Comparison of ENCODE assay signal across 8 cellular contexts in genomic region chr14:70018713-70019201, GRCh38.
DNase-seq lines count a peak whose midpoint lies in the region; ATAC-seq and TF ChIP-seq lines count a peak whose summit lies in the region.

No MANE protein-coding gene starts in this region.

- H3K4me1 ChIP-seq in gastroesophageal sphincter: peaks cover 0 to 17% (median 7%) of the 10 kb centered on the region in 3 donors
- H3K4me1 ChIP-seq in skeletal muscle tissue (ENCODE audit: control insufficient read depth in 3 of 3, insufficient read depth in 3 of 3, low read length in 3 of 3): peaks cover 10 to 18% (median 13%) of the 10 kb centered on the region in 3 donors

- peak overlapping the region in 2 of 3 donors; percentile 47 to 62 for H3K9ac ChIP-seq in skeletal muscle tissue (ENCODE audit: low read depth in 1 of 3, low read length in 3 of 3)

- no peak for TF ChIP-seq EP300 in gastroesophageal sphincter (IDR thresholded peaks at IDR 0.05)

- ATAC-seq in gastroesophageal sphincter (peak; percentile 67), GM18519 (IDR thresholded peaks at IDR 0.05; ENCODE audit: low FRiP score, unreplicated experiment) (no peak)

- H3K27me3 ChIP-seq in gastroesophageal sphincter (no peaks in the 10 kb centered on the region), skeletal muscle tissue (ENCODE audit: control insufficient read depth in 3 of 3, insufficient read depth in 3 of 3, low read length in 3 of 3) (no peaks in the 10 kb centered on the region)

- TF ChIP-seq POLR2A in gastroesophageal sphincter (IDR thresholded peaks at IDR 0.05): no peak

- H3K4me3 ChIP-seq in gastroesophageal sphincter: peak overlapping the region; percentile 6 to 21
- H3K4me3 ChIP-seq in skeletal muscle tissue (ENCODE audit: low read length in 3 of 3): peak overlapping the region; percentile 57 to 69 (median 59)

- H3K36me3 ChIP-seq in gastroesophageal sphincter (no peaks in the 10 kb centered on the region), skeletal muscle tissue (ENCODE audit: control insufficient read depth in 3 of 3, insufficient read depth in 3 of 3, low read length in 3 of 3) (peaks cover 0 to 5% (median 0%) of the 10 kb centered on the region in 3 donors)

- DNase-seq in GM19238 (ENCODE audit: insufficient read length, low spot score) (peak; percentile 31), M059J (ENCODE audit: low read depth) (peak; percentile 47), COR-L47 (lab: John Stamatoyannopoulos, UW) (no peak), NCI-H2171 treated with DMSO at 0.1 percent for 48 hours (lab: John Stamatoyannopoulos, UW) (no peak), NCI-H526 treated with DMSO at 0.1 percent for 48 hours (lab: John Stamatoyannopoulos, UW) (no peak)

- WGBS in gastroesophageal sphincter (ENCODE audit: low coverage in 1 of 2), 2 donors: 8% methylated on average over 5 of the region's 9 CpGs; no CpG with 5 or more reads in 1 of the 2 donors

- peak overlapping the region in 3 of 4 donors; percentile 9 to 29 (median 22) for H3K27ac ChIP-seq in gastroesophageal sphincter
- peak overlapping the region; percentile 53 for H3K27ac ChIP-seq in skeletal muscle tissue (ENCODE audit: low read depth, low read length)

- no peak for TF ChIP-seq CTCF in gastroesophageal sphincter (IDR thresholded peaks at IDR 0.05)

- no peaks in the 10 kb centered on the region for H3K9me3 ChIP-seq in gastroesophageal sphincter
- no peaks in the 10 kb centered on the region for H3K9me3 ChIP-seq in skeletal muscle tissue (ENCODE audit: control insufficient read depth in 3 of 3, low read length in 3 of 3)

Comparison
In these comparisons a context has a peak if more than half of its experiments do, and no peak if none do; other contexts are left out.
1. DNase-seq: peak in GM19238 (single experiment) and M059J (single experiment); none in COR-L47 (single experiment), NCI-H2171 treated with DMSO at 0.1 percent for 48 hours (single experiment) and NCI-H526 treated with DMSO at 0.1 percent for 48 hours (single experiment).